8 cellular contexts compared by ENCODE assay signal in genomic region chr9:96854073-96854876, GRCh38. TPM values are rescaled to one million over a fixed set of nuclear protein-coding genes. Genes with fewer than 3 reads are reported as not detected.
DNase-seq lines count a peak whose midpoint lies in the region; ATAC-seq lines count a peak whose summit lies in the region.

TSS of gene ZNF782 (minus strand) at chr9:96854514. CDS start at chr9:96851961, 2,553 bp downstream.

- H3K27ac Mint-ChIP-seq in CD8-positive, alpha-beta memory T cell, result peak within 1 kb of the TSS; percentile 72 to 100 (median 99)
- peak within 1 kb of the TSS; percentile 90 to 100 for H3K27ac Mint-ChIP-seq in effector memory CD8-positive, alpha-beta T cell

- peaks cover 33% of the 10 kb centered on the region for H3K4me1 ChIP-seq in CD8-positive, alpha-beta memory T cell (ENCODE audit: insufficient read depth, low read length)

- POLR2A ChIA-PET in CD8-positive, alpha-beta memory T cell (lab: Charles Lee), result interaction anchor here (0.6 to 1.5 kb wide), 4 partner anchors 21 to 558 kb away, joined by 3 to 6 read pairs (median 4); partner anchors contain the start of genes TDRD7, ZNF367 and ZNF510

- no peaks in the 10 kb centered on the region for H3K9me3 ChIP-seq in CD8-positive, alpha-beta memory T cell (ENCODE audit: low read length)

- H3K4me3 ChIP-seq in CD8-positive, alpha-beta memory T cell (ENCODE audit: low read length), result peak within 1 kb of the TSS; percentile 78

- DNase-seq in CD8-positive, alpha-beta memory T cell, result peak; percentile 77 to 90 (median 79)
- DNase-seq in HS-5 (ENCODE audit: low read depth) (peak; percentile 81), NK-92 (lab: John Stamatoyannopoulos, UW; ENCODE audit: unreplicated experiment) (peak; percentile 38), medulla oblongata (ENCODE audit: extremely low spot score) (peak; percentile 97)
- peak; percentile 92 for DNase-seq in activated CD8-positive, alpha-beta memory T cell treated with anti-CD3 and anti-CD28 coated beads for 24 hours
- DNase-seq in effector memory CD8-positive, alpha-beta T cell, result peak; percentile 74 to 78 (median 76)
- peak; percentile 71 to 75 (median 71) for DNase-seq in stimulated activated CD4-positive, alpha-beta T cell treated with anti-CD3 and anti-CD28 coated beads, TNF-alpha, amount 100 ng/mL, for 48 hours (ENCODE audit: low read depth in 3 of 3)

- H3K27me3 ChIP-seq in CD8-positive, alpha-beta memory T cell (ENCODE audit: insufficient read depth, low read length, poor library complexity, severe bottlenecking), result no peaks in the 10 kb centered on the region

- peak within 1 kb of the TSS; percentile 93 to 100 (median 100) for H3K4me3 Mint-ChIP-seq in CD8-positive, alpha-beta memory T cell
- H3K4me3 Mint-ChIP-seq in effector memory CD8-positive, alpha-beta T cell, result peak within 1 kb of the TSS; percentile 96 to 100

- peaks cover 0 to 10% (median 4%) of the 10 kb centered on the region in 3 donors for H3K36me3 Mint-ChIP-seq in CD8-positive, alpha-beta memory T cell
- peaks cover 4% of the 10 kb centered on the region for H3K36me3 Mint-ChIP-seq in effector memory CD8-positive, alpha-beta T cell (ENCODE audit: insufficient read depth)

- H3K4me1 Mint-ChIP-seq in CD8-positive, alpha-beta memory T cell, result peaks cover 43 to 59% (median 55%) of the 10 kb centered on the region in 3 donors
- peaks cover 28 to 37% of the 10 kb centered on the region in 2 donors for H3K4me1 Mint-ChIP-seq in effector memory CD8-positive, alpha-beta T cell (ENCODE audit: low read depth in 2 of 2)

- peak within 1 kb of the TSS; percentile 60 for H3K27ac ChIP-seq in CD8-positive, alpha-beta memory T cell (ENCODE audit: low read depth, low read length)

- H3K36me3 ChIP-seq in CD8-positive, alpha-beta memory T cell (ENCODE audit: insufficient read depth, low read length), result no peaks in the 10 kb centered on the region

- H3K27me3 Mint-ChIP-seq in CD8-positive, alpha-beta memory T cell, result peaks cover 2 to 6% of the 10 kb centered on the region in 2 donors
- H3K27me3 Mint-ChIP-seq in effector memory CD8-positive, alpha-beta T cell, result peaks cover 0 to 9% of the 10 kb centered on the region in 2 donors

- ATAC-seq in GM19467 (IDR thresholded peaks at IDR 0.05; ENCODE audit: unreplicated experiment), result peak; percentile 87
- ATAC-seq in effector memory CD8-positive, alpha-beta T cell (replicated peaks), result peak; percentile 78

- H3K9me3 Mint-ChIP-seq in CD8-positive, alpha-beta memory T cell, result no peaks in the 10 kb centered on the region
- H3K9me3 Mint-ChIP-seq in effector memory CD8-positive, alpha-beta T cell, result no peaks in the 10 kb centered on the region

- CTCF ChIA-PET in CD8-positive, alpha-beta memory T cell (lab: Charles Lee), result interaction anchor here (0.8 to 6.2 kb wide), 6 partner anchors 21 to 761 kb away, joined by 3 to 65 read pairs (median 3); partner anchors contain the start of gene TDRD7

RNA-seq across cellular contexts. Expression of gene ZNF782, which starts in this region (rescaled TPM):
- 1 to 10 TPM; 4.2 to 6.5 TPM for total RNA-seq in CD8-positive, alpha-beta memory T cell
- polyA plus RNA-seq in CD8-positive, alpha-beta memory T cell, result 2.5 TPM

Comparison
In these comparisons a context has a peak if more than half of its experiments do, and no peak if none do; other contexts are left out.
1. Peak in every context shown above with its lines: DNase-seq, ATAC-seq, H3K4me3 ChIP-seq and H3K27ac ChIP-seq.
2. DNase-seq: peak in every context shown above with its lines; median percentile 97 in medulla oblongata; 92 in activated CD8-positive, alpha-beta memory T cell treated with anti-CD3 and anti-CD28 coated beads for 24 hours; 81 in HS-5; 79 in CD8-positive, alpha-beta memory T cell; 76 in effector memory CD8-positive, alpha-beta T cell; 71 in stimulated activated CD4-positive, alpha-beta T cell treated with anti-CD3 and anti-CD28 coated beads, TNF-alpha, amount 100 ng/mL, for 48 hours; 38 in NK-92.